8 cellular contexts compared by ENCODE assay signal in the genomic region with DNA sequence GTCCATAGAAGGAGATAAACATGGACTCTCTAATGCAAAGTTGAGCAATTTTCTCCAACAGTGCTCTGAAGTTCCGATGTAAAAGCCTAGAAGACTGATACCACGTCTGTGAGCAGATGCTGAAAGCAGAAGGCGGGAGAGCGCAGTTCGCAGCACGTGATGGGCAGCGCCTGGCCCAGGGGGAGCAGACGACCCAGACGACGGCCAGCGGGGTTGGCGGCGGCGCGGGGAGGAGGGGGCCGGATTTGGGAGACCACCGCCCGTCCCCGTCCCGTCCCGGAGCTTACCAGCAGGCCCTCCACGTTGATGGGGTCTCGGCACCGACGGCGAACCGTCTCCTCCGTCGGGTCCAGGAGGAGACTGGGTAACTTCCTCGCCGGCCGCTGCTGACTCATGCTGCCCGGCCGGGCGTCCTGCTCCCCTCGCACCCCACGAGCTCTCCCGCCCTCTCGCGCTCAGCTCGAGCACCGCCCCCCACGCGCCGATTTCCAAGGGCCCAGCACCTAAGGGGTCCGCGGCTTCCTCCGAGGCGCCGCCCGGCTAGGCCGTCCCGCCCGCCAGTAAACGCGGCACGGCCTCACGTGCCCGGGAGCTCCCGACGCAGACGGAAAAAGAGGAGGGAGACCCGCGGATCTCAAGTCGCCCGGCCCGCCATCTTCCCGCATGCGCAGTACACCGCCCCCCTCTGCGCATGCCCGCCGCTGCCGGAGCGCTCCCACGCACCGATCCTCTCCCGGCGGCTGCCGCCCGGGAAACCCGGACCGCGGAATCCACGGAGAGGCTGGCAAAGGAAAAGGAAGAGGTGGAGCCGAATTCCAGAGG. TPM values are rescaled to one million over a fixed set of nuclear protein-coding genes. Genes with fewer than 3 reads are reported as not detected.
DNase-seq lines count a peak whose midpoint lies in the region; ATAC-seq and FAIRE-seq lines count a peak whose summit lies in the region.

A gene with protein sequence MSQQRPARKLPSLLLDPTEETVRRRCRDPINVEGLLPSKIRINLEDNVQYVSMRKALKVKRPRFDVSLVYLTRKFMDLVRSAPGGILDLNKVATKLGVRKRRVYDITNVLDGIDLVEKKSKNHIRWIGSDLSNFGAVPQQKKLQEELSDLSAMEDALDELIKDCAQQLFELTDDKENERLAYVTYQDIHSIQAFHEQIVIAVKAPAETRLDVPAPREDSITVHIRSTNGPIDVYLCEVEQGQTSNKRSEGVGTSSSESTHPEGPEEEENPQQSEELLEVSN (minus strand): TSS at position 677 of the 822 bp plus-strand sequence. CDS start 282 bp downstream, at position 395.

- peaks cover 28% of the 10 kb centered on the region for H3K4me1 ChIP-seq in CD4-positive, alpha-beta memory T cell (ENCODE audit: insufficient read depth, low read length)

- no peak for FAIRE-seq in HTR-8/SVneo (lab: Jason Lieb, UNC)

- H3K4me3 Mint-ChIP-seq in CD4-positive, alpha-beta memory T cell, result peak within 1 kb of the TSS; percentile 92 to 98 (median 95)

- no peaks in the 10 kb centered on the region for H3K27me3 ChIP-seq in CD4-positive, alpha-beta memory T cell (ENCODE audit: insufficient read depth, low read length)

- DNase-seq in CD4-positive, alpha-beta memory T cell, result peak; percentile 81 to 88 (median 85)
- DNase-seq in HTR-8/SVneo (ENCODE audit: insufficient read length, low spot score), result peak; percentile 86
- DNase-seq in NOMO-1 treated with DMSO at 0.1 percent for 48 hours (lab: John Stamatoyannopoulos, UW; ENCODE audit: unreplicated experiment), result peak; percentile 61
- peak; percentile 78 for DNase-seq in effector CD8-positive, alpha-beta T cell (lab: John Stamatoyannopoulos, UW)
- DNase-seq in medulla oblongata (ENCODE audit: extremely low spot score), result peak; percentile 92
- DNase-seq in stimulated activated CD4-positive, alpha-beta T cell treated with anti-CD3 and anti-CD28 coated beads, TNF-alpha, amount 100 ng/mL, for 48 hours (ENCODE audit: low read depth in 3 of 3), result peak; percentile 73 to 85 (median 82)

- no peaks in the 10 kb centered on the region for H3K27me3 Mint-ChIP-seq in CD4-positive, alpha-beta memory T cell

- peak within 1 kb of the TSS; percentile 73 to 97 (median 93) for H3K27ac Mint-ChIP-seq in CD4-positive, alpha-beta memory T cell

- intact Hi-C loops in CD4-positive, alpha-beta memory T cell (cut with micrococcal nuclease), result loop anchor here (2.0 to 10.0 kb wide), 4 partner anchors 118 to 651 kb away; a partner anchor contains a TSS

- no peaks in the 10 kb centered on the region for H3K36me3 ChIP-seq in CD4-positive, alpha-beta memory T cell (ENCODE audit: insufficient read depth, low read length)

- peaks cover 28 to 51% (median 36%) of the 10 kb centered on the region in 4 donors for H3K4me1 Mint-ChIP-seq in CD4-positive, alpha-beta memory T cell

- H3K27ac ChIP-seq in CD4-positive, alpha-beta memory T cell (ENCODE audit: low read depth, low read length), result peak within 1 kb of the TSS; percentile 64

- H3K9me3 Mint-ChIP-seq in CD4-positive, alpha-beta memory T cell, result peaks cover 0 to 4% (median 0%) of the 10 kb centered on the region in 8 donors

- POLR2A ChIA-PET in CD4-positive, alpha-beta memory T cell (lab: Charles Lee; ENCODE audit: partially characterized antibody), result interaction anchor here (0.8 to 2.5 kb wide), 7 partner anchors 11 to 653 kb away, joined by 3 to 9 read pairs (median 4); a partner anchor contains a TSS
- POLR2A ChIA-PET in activated CD8-positive, alpha-beta memory T cell treated with anti-CD3 and anti-CD28 coated beads for 36 hours (lab: Charles Lee), result interaction anchor here (0.9 kb wide), 1 partner anchor 333 kb away, joined by 3 read pairs; a partner anchor contains a TSS

- peaks cover 0 to 10% of the 10 kb centered on the region in 2 donors for H3K36me3 Mint-ChIP-seq in CD4-positive, alpha-beta memory T cell

- H3K4me3 ChIP-seq in CD4-positive, alpha-beta memory T cell (ENCODE audit: low read length in 2 of 2), result peak within 1 kb of the TSS; percentile 61 to 65

- CTCF ChIA-PET in CD4-positive, alpha-beta memory T cell (lab: Charles Lee; ENCODE audit: partially characterized antibody), result interaction anchor here (0.9 to 4.6 kb wide), 6 partner anchors 11 to 336 kb away, joined by 3 to 21 read pairs (median 3); a partner anchor contains a TSS
- CTCF ChIA-PET in activated CD8-positive, alpha-beta memory T cell treated with anti-CD3 and anti-CD28 coated beads for 36 hours (lab: Charles Lee), result interaction anchor here (0.6 to 2.0 kb wide), 9 partner anchors 12 to 630 kb away, joined by 3 to 13 read pairs (median 3); a partner anchor contains a TSS

- H3K9me3 ChIP-seq in CD4-positive, alpha-beta memory T cell (ENCODE audit: control insufficient read depth in 1 of 2, low read length in 2 of 2), result no peaks in the 10 kb centered on the region

- ATAC-seq in GM19467 (IDR thresholded peaks at IDR 0.05; ENCODE audit: unreplicated experiment), result peak; percentile 58

RNA-seq across cellular contexts. Expression of the gene that starts here (rescaled TPM):
- 1 to 10 TPM; 8.0 to 8.5 TPM for total RNA-seq in CD4-positive, alpha-beta memory T cell
- 1 to 10 TPM; 3.2 to 4.4 TPM for polyA plus RNA-seq in CD4-positive, alpha-beta memory T cell
- total RNA-seq in activated CD8-positive, alpha-beta memory T cell treated with anti-CD3 and anti-CD28 coated beads for 36 hours, result 10 to 100 TPM; 15.6 to 15.7 TPM

Comparison
In these comparisons a context has a peak if more than half of its experiments do, and no peak if none do; other contexts are left out.
1. Peak in every context shown above with its lines: DNase-seq, ATAC-seq, H3K4me3 ChIP-seq and H3K27ac ChIP-seq.